In genomic region chr12:15788266-15789214, GRCh38 we compare ENCODE assay signal across 8 cellular contexts. TPM values are rescaled to one million over a fixed set of nuclear protein-coding genes. Genes with fewer than 3 reads are reported as not detected.
DNase-seq lines count a peak whose midpoint lies in the region; ATAC-seq lines count a peak whose summit lies in the region.

No MANE protein-coding gene starts in this region.

- peaks cover 14% of the 10 kb centered on the region for H3K4me1 Mint-ChIP-seq in activated CD4-positive, alpha-beta memory T cell treated with anti-CD3 and anti-CD28 coated beads for 36 hours (ENCODE audit: low read depth)

- no peaks in the 10 kb centered on the region for H3K9me3 Mint-ChIP-seq in activated CD4-positive, alpha-beta memory T cell treated with anti-CD3 and anti-CD28 coated beads for 36 hours

- intact Hi-C loops in activated CD4-positive, alpha-beta memory T cell treated with anti-CD3 and anti-CD28 coated beads for 36 hours (cut with micrococcal nuclease) = loop anchor here (1.0 to 2.0 kb wide), 5 partner anchors 18 to 256 kb away; partner anchors contain the start of gene STRAP

- POLR2A ChIA-PET in activated CD4-positive, alpha-beta memory T cell treated with anti-CD3 and anti-CD28 coated beads for 36 hours (lab: Charles Lee) = interaction anchor here (0.6 to 1.1 kb wide), 2 partner anchors 97 to 123 kb away, joined by 3 read pairs; partner anchors contain the start of gene DERA

- no peaks in the 10 kb centered on the region for H3K36me3 ChIP-seq in urinary bladder (ENCODE audit: insufficient read depth)

- H3K36me3 Mint-ChIP-seq in activated CD4-positive, alpha-beta memory T cell treated with anti-CD3 and anti-CD28 coated beads for 36 hours = no peaks in the 10 kb centered on the region

- CTCF ChIA-PET in activated CD4-positive, alpha-beta memory T cell treated with anti-CD3 and anti-CD28 coated beads for 36 hours (lab: Charles Lee) = interaction anchor here (1.0 to 1.5 kb wide), 3 partner anchors 198 to 256 kb away, joined by 3 to 5 read pairs (median 4); no protein-coding TSS in a partner anchor

- H3K27ac Mint-ChIP-seq in activated CD4-positive, alpha-beta memory T cell treated with anti-CD3 and anti-CD28 coated beads for 36 hours = peak overlapping the region; percentile 15

- H3K27me3 Mint-ChIP-seq in activated CD4-positive, alpha-beta memory T cell treated with anti-CD3 and anti-CD28 coated beads for 36 hours = peaks cover 35% of the 10 kb centered on the region

- DNase-seq in stimulated activated CD4-positive, alpha-beta T cell treated with anti-CD3 and anti-CD28 coated beads, Interleukin-12 subunit alpha, Interleukin-12 subunit beta, amount 100 ng/mL, for 24 hours (ENCODE audit: low read depth in 2 of 2) = peak; percentile 0 to 1
- no peak for DNase-seq in stimulated activated CD4-positive, alpha-beta T cell treated with anti-CD3 and anti-CD28 coated beads, Interleukin-15, amount 100 ng/mL, for 24 hours
- DNase-seq in NCI-H1417 treated with DMSO at 0.1 percent for 48 hours (lab: John Stamatoyannopoulos, UW) (peak; percentile 76), fibroblast of gingiva (ENCODE audit: low read depth) (peak; percentile 53), myocyte (ENCODE audit: low read depth) (peak; percentile 69)
- peak; percentile 45 for DNase-seq in activated CD4-positive, alpha-beta memory T cell treated with anti-CD3 and anti-CD28 coated beads for 36 hours

- H3K4me1 ChIP-seq in urinary bladder (ENCODE audit: insufficient read depth) = no peaks in the 10 kb centered on the region

- peak overlapping the region; percentile 78 for H3K4me3 ChIP-seq in urinary bladder (ENCODE audit: low read depth, low read length)

- peak overlapping the region; percentile 91 for H3K27ac ChIP-seq in urinary bladder (ENCODE audit: low read depth)

- peak overlapping the region; percentile 79 for H3K4me3 Mint-ChIP-seq in activated CD4-positive, alpha-beta memory T cell treated with anti-CD3 and anti-CD28 coated beads for 36 hours

- peak; percentile 27 for ATAC-seq in HG02763 (IDR thresholded peaks at IDR 0.05; ENCODE audit: unreplicated experiment)

- WGBS in urinary bladder = under 1% methylated on average over 63 of the region's 63 CpGs

RNA-seq across cellular contexts. Expression of gene EPS8, which starts 0.6 kb away (rescaled TPM):
- total RNA-seq in activated CD4-positive, alpha-beta memory T cell treated with anti-CD3 and anti-CD28 coated beads for 36 hours = 1 to 10 TPM; 3.2 to 3.5 TPM
- total RNA-seq in myocyte (65.2 and 80.3 TPM in 2 replicates), urinary bladder (133 TPM)
- 47.1 TPM for polyA plus RNA-seq in myocyte (2012)
- polyA plus RNA-seq in urinary bladder = 68.9 TPM

Comparison
In these comparisons a context has a peak if more than half of its experiments do, and no peak if none do; other contexts are left out.
1. RNA of gene EPS8, which starts 0.6 kb away (total RNA-seq): 133 TPM in urinary bladder (single experiment) and 65.2 to 80.3 TPM in myocyte; 3.2 to 3.5 TPM in activated CD4-positive, alpha-beta memory T cell treated with anti-CD3 and anti-CD28 coated beads for 36 hours; every median in the first group is over 10 times any median in the second.